ENCODE assay signal across 21 cellular contexts in the genomic region with DNA sequence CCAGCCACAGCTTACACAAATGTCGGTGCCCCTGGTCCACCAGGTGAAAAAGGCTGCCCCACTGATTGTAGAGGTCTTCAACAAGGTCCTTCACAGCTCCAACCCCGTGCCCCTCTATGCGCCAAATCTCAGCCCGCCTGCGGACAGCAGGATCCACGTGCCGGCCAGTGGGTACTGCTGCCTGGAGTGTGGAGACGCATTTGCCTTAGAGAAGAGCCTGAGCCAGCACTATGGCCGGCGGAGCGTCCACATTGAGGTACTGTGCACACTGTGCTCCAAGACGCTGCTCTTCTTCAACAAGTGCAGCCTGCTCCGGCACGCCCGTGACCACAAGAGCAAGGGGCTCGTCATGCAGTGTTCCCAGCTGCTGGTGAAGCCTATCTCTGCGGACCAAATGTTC.
"Had no signal": no experiment of that assay in that cellular context is flagged by ENCODE, and none has a peak within 500 bp of the region (broad histone marks: within the 10 kb centered on the region; RNA-seq: fewer than 3 reads in every experiment).

No MANE protein-coding gene starts in this region.

- H3K27ac Mint-ChIP-seq: activated CD4-positive, alpha-beta memory T cell treated with anti-CD3 and anti-CD28 coated beads, Interleukin-2, amount 10 ng/mL, durations not matched to agents 7 days and 5 days; activated naive CD4-positive, alpha-beta T cell treated with anti-CD3 and anti-CD28 coated beads, Interleukin-2, amount 50 U/mL, for 24 hours; nephron progenitor cell; T-helper 1 cell treated with Interleukin-12 subunit alpha and Interleukin-12 subunit beta and Interleukin-4 antibody, amounts not matched to agents 30 μg/mL and 1 μg/mL, for 36 hours had no signal

- H3K9me3 ChIP-seq: body of pancreas, thyroid gland had no signal

- ATAC-seq: body of pancreas, sciatic nerve had no signal

- H3K4me3 ChIP-seq: body of pancreas, coronary artery, thyroid gland had no signal

- H3K4me1 ChIP-seq: body of pancreas had no signal

- H3K9me3 Mint-ChIP-seq: activated CD4-positive, alpha-beta memory T cell treated with anti-CD3 and anti-CD28 coated beads, Interleukin-2, amount 10 ng/mL, durations not matched to agents 7 days and 5 days; activated naive CD4-positive, alpha-beta T cell treated with anti-CD3 and anti-CD28 coated beads, Interleukin-2, amount 50 U/mL, for 24 hours; activated T-cell treated with anti-CD3 and anti-CD28 coated beads, Interleukin-2, amount 50 U/mL, for 4 hours; memory B cell; nephron progenitor cell; T-helper 1 cell treated with Interleukin-12 subunit alpha and Interleukin-12 subunit beta and Interleukin-4 antibody, amounts not matched to agents 30 μg/mL and 1 μg/mL, for 36 hours had no signal

- DNase-seq: activated CD4-positive, alpha-beta memory T cell treated with anti-CD3 and anti-CD28 coated beads, Interleukin-2, amount 10 ng/mL, durations not matched to agents 7 days and 5 days; activated effector memory CD4-positive, alpha-beta T cell treated with anti-CD3 and anti-CD28 coated beads, Interleukin-2, amount 50 U/mL, for 16 hours; activated T-cell treated with anti-CD3 and anti-CD28 coated beads, Interleukin-2, amount 50 U/mL, for 4 hours; body of pancreas; central memory CD4-positive, alpha-beta T cell; effector CD4-positive, alpha-beta T cell; foreskin fibroblast; glutamatergic neuron; hypothalamus; kidney; left ventricle myocardium superior; nephron progenitor cell; thyroid gland; WERI-Rb-1 had no signal

- H3K27me3 ChIP-seq: body of pancreas, thyroid gland had no signal

- H3K27me3 Mint-ChIP-seq: activated CD4-positive, alpha-beta memory T cell treated with anti-CD3 and anti-CD28 coated beads, Interleukin-2, amount 10 ng/mL, durations not matched to agents 7 days and 5 days; activated CD4-positive, alpha-beta T cell treated with anti-CD3 and anti-CD28 coated beads for 36 hours; activated naive CD4-positive, alpha-beta T cell treated with anti-CD3 and anti-CD28 coated beads, Interleukin-2, amount 50 U/mL, for 24 hours; memory B cell had no signal

- FAIRE-seq: endothelial cell of umbilical vein, kidney had no signal

- H3K4me3 Mint-ChIP-seq: activated CD4-positive, alpha-beta memory T cell treated with anti-CD3 and anti-CD28 coated beads, Interleukin-2, amount 10 ng/mL, durations not matched to agents 7 days and 5 days; activated CD4-positive, alpha-beta T cell treated with anti-CD3 and anti-CD28 coated beads for 36 hours; activated naive CD4-positive, alpha-beta T cell treated with anti-CD3 and anti-CD28 coated beads, Interleukin-2, amount 50 U/mL, for 24 hours; activated T-cell treated with anti-CD3 and anti-CD28 coated beads, Interleukin-2, amount 50 U/mL, for 4 hours; memory B cell; nephron progenitor cell; T-helper 1 cell treated with Interleukin-12 subunit alpha and Interleukin-12 subunit beta and Interleukin-4 antibody, amounts not matched to agents 30 μg/mL and 1 μg/mL, for 36 hours had no signal

- H3K27ac ChIP-seq: body of pancreas, coronary artery, WERI-Rb-1 had no signal
